33 cellular contexts compared by ENCODE assay signal in the genomic region with DNA sequence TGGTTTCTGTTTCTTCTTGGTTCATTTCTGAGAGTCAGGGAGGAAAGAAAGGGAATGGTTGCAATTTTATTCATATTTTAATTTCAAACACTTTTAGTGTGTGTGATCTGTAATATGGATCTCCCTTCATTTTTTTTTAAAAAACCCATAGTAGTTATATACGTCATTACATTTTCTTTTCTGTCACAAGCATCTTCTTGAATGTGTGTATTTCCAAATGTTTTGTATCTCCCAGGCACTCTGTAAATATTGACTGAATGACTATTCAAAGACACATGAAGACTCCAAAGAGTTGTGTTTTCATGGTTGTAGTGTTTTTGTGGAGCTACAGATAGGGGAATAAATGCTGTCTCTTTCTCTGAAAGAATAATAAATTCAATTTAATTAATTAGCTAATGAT.
"Had no signal": no experiment of that assay in that cellular context is flagged by ENCODE, and none has a peak within 500 bp of the region (broad histone marks: within the 10 kb centered on the region; RNA-seq: fewer than 3 reads in every experiment).

No MANE protein-coding gene starts in this region.

- H3K9me3 Mint-ChIP-seq: activated T-helper 1 cell treated with anti-CD3 and anti-CD28 coated beads, Interleukin-12 subunit alpha, Interleukin-12 subunit beta, Interleukin-2, Interleukin-4 antibody, amounts not matched to agents 30 ng/mL and 10 ng/mL and 1 ng/mL, durations not matched to agents 14 hours and 24 hours and 36 hours had no signal

- H3K27ac Mint-ChIP-seq: activated CD4-positive, alpha-beta memory T cell treated with anti-CD3 and anti-CD28 coated beads for 36 hours; activated CD4-positive, alpha-beta T cell treated with anti-CD3 and anti-CD28 coated beads, Interleukin-2, amount 10 ng/mL, durations not matched to agents 24 days and 14 days; activated naive CD4-positive, alpha-beta T cell treated with anti-CD3 and anti-CD28 coated beads for 36 hours; activated naive CD8-positive, alpha-beta T cell treated with anti-CD3 and anti-CD28 coated beads for 36 hours; activated T-helper 1 cell treated with anti-CD3 and anti-CD28 coated beads, Interleukin-12 subunit alpha, Interleukin-12 subunit beta, Interleukin-2, Interleukin-4 antibody, amounts not matched to agents 30 ng/mL and 10 ng/mL and 1 ng/mL, durations not matched to agents 14 hours and 24 hours and 36 hours; stimulated activated memory B cell treated with anti-CD40 and anti-IgM and Interleukin-4, amounts not matched to agents 10 μg/mL and 1 μg/mL and 100 μg/mL, for 72 hours; T-helper 17 cell had no signal

- ATAC-seq: body of pancreas; gastroesophageal sphincter; heart left ventricle; mucosa of descending colon; sciatic nerve; stimulated activated memory B cell treated with anti-CD40 and anti-IgM and Interleukin-4, amounts not matched to agents 10 μg/mL and 1 μg/mL and 100 μg/mL, for 72 hours; T-helper 17 cell had no signal

- H3K4me1 ChIP-seq: adrenal gland, body of pancreas, colonic mucosa, suprapubic skin had no signal

- FAIRE-seq: endometrium had no signal

- H3K9me3 ChIP-seq: body of pancreas, colonic mucosa, gastroesophageal sphincter, mucosa of descending colon, suprapubic skin had no signal

- H3K36me3 Mint-ChIP-seq: stimulated activated memory B cell treated with anti-CD40 and anti-IgM and Interleukin-4, amounts not matched to agents 10 μg/mL and 1 μg/mL and 100 μg/mL, for 72 hours had no signal

- H3K27ac ChIP-seq: adrenal gland, body of pancreas, cardiac muscle cell, colonic mucosa, epithelial cell of prostate, gastroesophageal sphincter, heart left ventricle, skin epidermis, suprapubic skin, tibial nerve had no signal

- H3K4me3 Mint-ChIP-seq: activated CD4-positive, alpha-beta memory T cell treated with anti-CD3 and anti-CD28 coated beads for 36 hours; activated CD4-positive, alpha-beta T cell treated with anti-CD3 and anti-CD28 coated beads, Interleukin-2, amount 10 ng/mL, durations not matched to agents 24 days and 14 days; activated naive CD4-positive, alpha-beta T cell treated with anti-CD3 and anti-CD28 coated beads for 36 hours; activated naive CD8-positive, alpha-beta T cell treated with anti-CD3 and anti-CD28 coated beads for 36 hours; activated T-helper 1 cell treated with anti-CD3 and anti-CD28 coated beads, Interleukin-12 subunit alpha, Interleukin-12 subunit beta, Interleukin-2, Interleukin-4 antibody, amounts not matched to agents 30 ng/mL and 10 ng/mL and 1 ng/mL, durations not matched to agents 14 hours and 24 hours and 36 hours; nephron; stimulated activated memory B cell treated with anti-CD40 and anti-IgM and Interleukin-4, amounts not matched to agents 10 μg/mL and 1 μg/mL and 100 μg/mL, for 72 hours; T-helper 17 cell had no signal

- H3K4me3 ChIP-seq: adrenal gland, body of pancreas, cardiac muscle cell, colonic mucosa, gastroesophageal sphincter, heart left ventricle, lung, mucosa of descending colon, skin epidermis, suprapubic skin, tibial nerve had no signal

- H3K4me1 Mint-ChIP-seq: stimulated activated memory B cell treated with anti-CD40 and anti-IgM and Interleukin-4, amounts not matched to agents 10 μg/mL and 1 μg/mL and 100 μg/mL, for 72 hours had no signal

- H3K36me3 ChIP-seq: adrenal gland, cardiac muscle cell, colonic mucosa, gastroesophageal sphincter, heart left ventricle, suprapubic skin, tibial nerve had no signal

- H3K27me3 ChIP-seq: adrenal gland, body of pancreas, cardiac muscle cell, colonic mucosa, gastroesophageal sphincter, heart left ventricle, suprapubic skin, tibial nerve had no signal

- DNase-seq: activated CD4-positive, alpha-beta memory T cell treated with anti-CD3 and anti-CD28 coated beads for 36 hours; activated CD4-positive, alpha-beta T cell treated with anti-CD3 and anti-CD28 coated beads, Interleukin-2, amount 10 ng/mL, durations not matched to agents 24 days and 14 days; activated CD4-positive, CD25-positive, alpha-beta regulatory T cell treated with anti-CD3 and anti-CD28 coated beads, Interleukin-2, amount 50 U/mL, for 72 hours; activated CD8-positive, alpha-beta memory T cell treated with anti-CD3 and anti-CD28 coated beads, Interleukin-2, amount 50 U/mL, for 4 hours; activated effector memory CD4-positive, alpha-beta T cell treated with anti-CD3 and anti-CD28 coated beads, Interleukin-2, amount 50 U/mL, for 16 hours; activated naive CD4-positive, alpha-beta T cell treated with anti-CD3 and anti-CD28 coated beads for 36 hours; activated naive CD8-positive, alpha-beta T cell treated with anti-CD3 and anti-CD28 coated beads for 36 hours; activated T-cell treated with anti-CD3 and anti-CD28 coated beads, Interleukin-2, amount 50 U/mL, for 1 hour; adrenal gland; aorta; body of pancreas; cerebellar nuclear complex; colonic mucosa; effector CD8-positive, alpha-beta T cell; heart left ventricle; hypothalamus; mucosa of descending colon; stimulated activated CD4-positive, alpha-beta T cell treated with anti-CD3 and anti-CD28 coated beads, Interleukin-4, amount 100 ng/mL, for 4 hours; stimulated activated CD8-positive, alpha-beta memory T cell treated with anti-CD3 and anti-CD28 coated beads, Interleukin-4, amount 100 ng/mL, for 48 hours; T-helper 17 cell; T1000 had no signal

- H3K27me3 Mint-ChIP-seq: activated CD4-positive, alpha-beta memory T cell treated with anti-CD3 and anti-CD28 coated beads for 36 hours; stimulated activated memory B cell treated with anti-CD40 and anti-IgM and Interleukin-4, amounts not matched to agents 10 μg/mL and 1 μg/mL and 100 μg/mL, for 72 hours; T-helper 17 cell had no signal
